ENCODE assay signal across 9 cellular contexts in the genomic region with DNA sequence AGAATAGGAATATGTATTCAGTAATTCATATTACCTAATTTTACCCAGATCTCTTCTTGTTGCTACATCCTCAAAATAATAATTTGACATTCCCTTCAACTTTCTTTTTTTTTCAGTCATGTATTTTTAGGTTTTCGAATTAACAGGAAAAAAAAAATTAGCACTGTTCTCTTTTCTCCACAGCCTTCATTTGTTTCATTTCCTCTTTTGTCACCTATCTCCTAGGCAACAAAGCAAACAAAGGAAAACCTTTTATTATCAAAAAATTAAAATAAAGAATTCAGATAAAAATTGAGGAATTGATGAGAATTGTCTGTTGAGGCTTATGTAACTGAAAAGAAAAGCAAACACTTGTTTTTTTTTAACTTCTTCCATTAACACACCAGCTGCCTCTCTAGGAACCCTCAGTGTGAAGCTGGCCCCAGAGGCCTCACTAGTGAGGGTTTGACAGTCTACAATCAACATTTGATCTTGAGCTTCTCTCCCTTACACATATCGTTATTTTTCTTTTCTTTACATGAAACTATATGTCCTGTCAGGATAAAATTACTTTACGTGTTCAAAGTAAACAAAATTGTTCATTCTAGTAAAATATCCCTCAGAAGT.
DNase-seq lines count a peak whose midpoint lies in the region; ATAC-seq and TF ChIP-seq lines count a peak whose summit lies in the region.
"Had no signal": no experiment of that assay in that cellular context is flagged by ENCODE, and none has a peak within 500 bp of the region (broad histone marks: within the 10 kb centered on the region; RNA-seq: fewer than 3 reads in every experiment).

No MANE protein-coding gene starts in this region.

- H3K4me3 Mint-ChIP-seq in CD14-positive monocyte = no peak overlapping the region
- H3K4me3 Mint-ChIP-seq: activated naive CD8-positive, alpha-beta T cell treated with anti-CD3 and anti-CD28 coated beads, Interleukin-2, amount 10 ng/mL, durations not matched to agents 7 days and 5 days had no signal

- H3K27ac Mint-ChIP-seq in CD14-positive monocyte = peak overlapping the region; percentile 81 to 96 (median 90)
- H3K27ac Mint-ChIP-seq: activated naive CD8-positive, alpha-beta T cell treated with anti-CD3 and anti-CD28 coated beads, Interleukin-2, amount 10 ng/mL, durations not matched to agents 7 days and 5 days had no signal

- DNase-seq in CD14-positive monocyte (ENCODE audit: low spot score) = no peak
- peak; percentile 34 for DNase-seq in OCI-M1 (lab: John Stamatoyannopoulos, UW)
- DNase-seq in DMS 273 treated with DMSO at 0.1 percent for 48 hours (lab: John Stamatoyannopoulos, UW) = no peak
- no peak for DNase-seq in glomerular visceral epithelial cell (ENCODE audit: extremely low spot score)
- DNase-seq in NCI-H446 (lab: John Stamatoyannopoulos, UW) = no peak
- no peak for DNase-seq in SHP77 treated with DMSO at 0.1 percent for 48 hours (lab: John Stamatoyannopoulos, UW)
- DNase-seq: activated naive CD8-positive, alpha-beta T cell treated with anti-CD3 and anti-CD28 coated beads, Interleukin-2, amount 10 ng/mL, durations not matched to agents 7 days and 5 days had no signal

- H3K36me3 Mint-ChIP-seq in CD14-positive monocyte = no peaks in the 10 kb centered on the region
- H3K36me3 Mint-ChIP-seq: activated naive CD8-positive, alpha-beta T cell treated with anti-CD3 and anti-CD28 coated beads, Interleukin-2, amount 10 ng/mL, durations not matched to agents 7 days and 5 days had no signal

- ATAC-seq in GM19455 (IDR thresholded peaks at IDR 0.05; ENCODE audit: unreplicated experiment) = peak; percentile 69
- peak; percentile 51 for ATAC-seq in HG03097 (IDR thresholded peaks at IDR 0.05; ENCODE audit: low FRiP score, unreplicated experiment)

- H3K4me1 Mint-ChIP-seq in CD14-positive monocyte = peaks cover 16% of the 10 kb centered on the region
- H3K4me1 Mint-ChIP-seq: activated naive CD8-positive, alpha-beta T cell treated with anti-CD3 and anti-CD28 coated beads, Interleukin-2, amount 10 ng/mL, durations not matched to agents 7 days and 5 days had no signal

- H3K27me3 Mint-ChIP-seq in CD14-positive monocyte (ENCODE audit: low read depth in 3 of 3) = no peaks in the 10 kb centered on the region

- intact Hi-C loops in CD14-positive monocyte (cut with micrococcal nuclease) = no loop called here

- TF ChIP-seq CTCF in CD14-positive monocyte (IDR thresholded peaks at IDR 0.05) = no peak

- H3K9me3 Mint-ChIP-seq in CD14-positive monocyte = peaks cover 4 to 11% (median 5%) of the 10 kb centered on the region in 7 donors
- H3K9me3 Mint-ChIP-seq: activated naive CD8-positive, alpha-beta T cell treated with anti-CD3 and anti-CD28 coated beads, Interleukin-2, amount 10 ng/mL, durations not matched to agents 7 days and 5 days had no signal
